ENCODE assay signal across 8 cellular contexts in the genomic region with DNA sequence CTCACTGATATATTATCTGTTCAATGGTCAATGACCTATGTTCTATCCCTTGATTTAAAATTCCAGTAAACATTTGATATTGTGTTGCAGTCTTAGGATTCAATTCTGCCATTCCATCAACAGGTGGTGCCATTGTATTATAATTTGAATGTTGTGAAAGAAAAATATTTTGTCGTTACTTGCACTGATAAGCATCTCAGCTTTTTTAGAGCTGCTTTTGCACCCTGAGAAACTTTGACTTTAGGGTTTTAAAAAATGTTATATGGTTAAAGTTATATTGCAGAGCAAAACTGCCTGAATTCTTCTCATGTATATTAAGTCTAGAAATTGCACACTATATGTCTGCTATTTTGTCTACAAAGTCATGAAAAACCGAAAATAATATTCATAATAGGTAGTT. TPM values are rescaled to one million over a fixed set of nuclear protein-coding genes. Genes with fewer than 3 reads are reported as not detected.
DNase-seq lines count a peak whose midpoint lies in the region; ATAC-seq and TF ChIP-seq lines count a peak whose summit lies in the region.

No MANE protein-coding gene starts in this region.

- TF ChIP-seq EP300 in sigmoid colon (IDR thresholded peaks at IDR 0.05): no peak

- intact Hi-C loops in sigmoid colon (cut with DNase I): no loop called here
- intact Hi-C loops in posterior cingulate gyrus (cut with DNase I): no loop called here

- H3K27ac Mint-ChIP-seq in nephron progenitor cell: no peak overlapping the region

- H3K27ac ChIP-seq in coronary artery: no peak overlapping the region
- no peak overlapping the region for H3K27ac ChIP-seq in sigmoid colon

- 20 to 38% methylated on average over 2 of the region's 2 CpGs for WGBS in sigmoid colon, 2 donors

- H3K4me1 ChIP-seq in sigmoid colon: no peaks in the 10 kb centered on the region

- no peak for TF ChIP-seq POLR2A in sigmoid colon (IDR thresholded peaks at IDR 0.05)

- DNase-seq in AG04449 (ENCODE audit: low read depth, low spot score) (no peak), GM12865 (ENCODE audit: low read depth) (peak; percentile 18), NCI-H2227 treated with DMSO at 0.1 percent for 48 hours (lab: John Stamatoyannopoulos, UW) (peak; percentile 39), coronary artery (ENCODE audit: low spot score) (no peak), nephron progenitor cell (no peak), sigmoid colon (no peak), posterior cingulate gyrus (no peak)

- H3K4me3 ChIP-seq in AG04449 (ENCODE audit: low read depth, low read length) (no peak overlapping the region), GM12865 (ENCODE audit: low read depth, low read length) (no peak overlapping the region), coronary artery (no peak overlapping the region), sigmoid colon (no peak overlapping the region)

- peaks cover 32% of the 10 kb centered on the region for H3K9me3 Mint-ChIP-seq in nephron progenitor cell

- CTCF ChIA-PET in AG04449 (lab: Yijun Ruan, JAX): interaction anchor here (0.8 to 4.8 kb wide), 10 partner anchors 9 to 950 kb away, joined by 3 to 20 read pairs (median 4); a partner anchor contains a TSS

- TF ChIP-seq CTCF in AG04449 (IDR thresholded peaks at IDR 0.05; ENCODE audit: insufficient read depth, low read length, missing control alignments) (peak; percentile 28), GM12865 (IDR thresholded peaks at IDR 0.05; ENCODE audit: insufficient read depth, low read depth, low read length, missing control alignments) (peak; percentile 38), coronary artery (IDR thresholded peaks at IDR 0.05) (peak; percentile 40), nephron progenitor cell (IDR thresholded peaks at IDR 0.05) (peak; percentile 72), sigmoid colon (IDR thresholded peaks at IDR 0.05) (peak in 1 of 4 experiments; percentile 37)

- POLR2A ChIA-PET in AG04449 (lab: Yijun Ruan, JAX): no interaction called here

- no peaks in the 10 kb centered on the region for H3K36me3 Mint-ChIP-seq in nephron progenitor cell (ENCODE audit: low read depth)

- no peak overlapping the region for H3K4me3 Mint-ChIP-seq in nephron progenitor cell

- H3K27me3 ChIP-seq in sigmoid colon: peaks cover 0 to 13% (median 0%) of the 10 kb centered on the region in 3 donors

- H3K4me1 Mint-ChIP-seq in nephron progenitor cell: peaks cover 12% of the 10 kb centered on the region

- ATAC-seq in GM21529 (IDR thresholded peaks at IDR 0.05; ENCODE audit: unreplicated experiment): no peak

- peaks cover 11% of the 10 kb centered on the region for H3K27me3 Mint-ChIP-seq in nephron progenitor cell (ENCODE audit: low read depth, poor library complexity)

- no peaks in the 10 kb centered on the region for H3K36me3 ChIP-seq in sigmoid colon

- no peaks in the 10 kb centered on the region for H3K9me3 ChIP-seq in sigmoid colon

RNA-seq across cellular contexts. Expression of a gene that starts 18.8 kb away (rescaled TPM):
- 10 to 100 TPM; 23.8 to 39.2 (median 32.3) TPM for total RNA-seq in sigmoid colon
- 10 to 100 TPM; 15.0 to 19.4 (median 15.5) TPM for polyA plus RNA-seq in sigmoid colon

Comparison
In these comparisons a context has a peak if more than half of its experiments do, and no peak if none do; other contexts are left out.
1. DNase-seq: peak in GM12865 (single experiment) and NCI-H2227 treated with DMSO at 0.1 percent for 48 hours (single experiment); none in AG04449 (single experiment), coronary artery (single experiment), nephron progenitor cell (single experiment), sigmoid colon (single experiment) and posterior cingulate gyrus (0 of 10).